In genomic region chr10:91875156-91875555, GRCh38 we compare ENCODE assay signal across 27 cellular contexts.
"Had no signal": no experiment of that assay in that cellular context is flagged by ENCODE, and none has a peak within 500 bp of the region (broad histone marks: within the 10 kb centered on the region; RNA-seq: fewer than 3 reads in every experiment).

No MANE protein-coding gene starts in this region.

- DNase-seq: hippocampal formation; immature natural killer cell; kidney; left colon; left lung; lower lobe of right lung; mammary epithelial cell; mesenchymal stem cell; naive thymus-derived CD8-positive, alpha-beta T cell; nucleus accumbens; pancreas; posterior cingulate gyrus; right cardiac atrium; small intestine; spleen; stimulated activated CD4-positive, alpha-beta T cell treated with anti-CD3 and anti-CD28 coated beads, Interleukin-4, amount 100 ng/mL, for 24 hours; stimulated activated naive CD4-positive, alpha-beta T cell; tibial artery; uterus had no signal

- H3K36me3 ChIP-seq: left lung, lower lobe of right lung, pancreas, prostate gland, spleen, suprapubic skin, thoracic aorta, tibial artery, uterus had no signal

- H3K4me1 ChIP-seq: left lung, lower lobe of right lung, pancreas, prostate gland, spleen, uterus had no signal

- H3K4me1 Mint-ChIP-seq: immature natural killer cell; naive thymus-derived CD8-positive, alpha-beta T cell; stimulated activated effector memory CD8-positive, alpha-beta T cell treated with anti-CD3 and anti-CD28 coated beads, Interleukin-12 subunit alpha, Interleukin-12 subunit beta, amount 100 ng/mL, for 72 hours had no signal

- H3K36me3 Mint-ChIP-seq: immature natural killer cell; naive thymus-derived CD8-positive, alpha-beta T cell; stimulated activated effector memory CD8-positive, alpha-beta T cell treated with anti-CD3 and anti-CD28 coated beads, Interleukin-12 subunit alpha, Interleukin-12 subunit beta, amount 100 ng/mL, for 72 hours; type B pancreatic cell had no signal

- H3K27me3 ChIP-seq: left lung, pancreas, spleen, suprapubic skin, tibial artery, uterus had no signal

- H3K4me3 ChIP-seq: left lung, lower lobe of right lung, pancreas, prostate gland, spleen, suprapubic skin, thoracic aorta, tibial artery, uterus had no signal

- H3K9me3 Mint-ChIP-seq: immature natural killer cell; naive thymus-derived CD8-positive, alpha-beta T cell; nephron; stimulated activated effector memory CD8-positive, alpha-beta T cell treated with anti-CD3 and anti-CD28 coated beads, Interleukin-12 subunit alpha, Interleukin-12 subunit beta, amount 100 ng/mL, for 72 hours; stimulated activated naive CD8-positive, alpha-beta T cell treated with anti-CD3 and anti-CD28 coated beads, Interleukin-15, Interleukin-2, amounts not matched to agents 100 ng/mL and 50 ng/mL, for 24 hours; type B pancreatic cell had no signal

- H3K27ac ChIP-seq: left lung, lower lobe of right lung, pancreas, prostate gland, spleen, suprapubic skin, thoracic aorta, tibial artery, uterus had no signal

- H3K27ac Mint-ChIP-seq: immature natural killer cell; naive thymus-derived CD8-positive, alpha-beta T cell; stimulated activated effector memory CD8-positive, alpha-beta T cell treated with anti-CD3 and anti-CD28 coated beads, Interleukin-12 subunit alpha, Interleukin-12 subunit beta, amount 100 ng/mL, for 72 hours; stimulated activated naive CD8-positive, alpha-beta T cell treated with anti-CD3 and anti-CD28 coated beads, Interleukin-15, Interleukin-2, amounts not matched to agents 100 ng/mL and 50 ng/mL, for 24 hours; type B pancreatic cell had no signal

- H3K4me3 Mint-ChIP-seq: immature natural killer cell; naive thymus-derived CD8-positive, alpha-beta T cell; nephron; stimulated activated effector memory CD8-positive, alpha-beta T cell treated with anti-CD3 and anti-CD28 coated beads, Interleukin-12 subunit alpha, Interleukin-12 subunit beta, amount 100 ng/mL, for 72 hours; stimulated activated naive CD8-positive, alpha-beta T cell treated with anti-CD3 and anti-CD28 coated beads, Interleukin-15, Interleukin-2, amounts not matched to agents 100 ng/mL and 50 ng/mL, for 24 hours; type B pancreatic cell had no signal

- H3K9me3 ChIP-seq: left lung, lower lobe of right lung, pancreas, prostate gland, spleen, suprapubic skin, thoracic aorta, tibial artery, uterus had no signal

- ATAC-seq: left colon; left lung; lower lobe of right lung; naive thymus-derived CD8-positive, alpha-beta T cell; pancreas; right cardiac atrium; sciatic nerve had no signal

- H3K27me3 Mint-ChIP-seq: naive thymus-derived CD8-positive, alpha-beta T cell; stimulated activated naive CD8-positive, alpha-beta T cell treated with anti-CD3 and anti-CD28 coated beads, Interleukin-15, Interleukin-2, amounts not matched to agents 100 ng/mL and 50 ng/mL, for 24 hours; type B pancreatic cell had no signal
